ENCODE assay signal across 28 cellular contexts in the genomic region with DNA sequence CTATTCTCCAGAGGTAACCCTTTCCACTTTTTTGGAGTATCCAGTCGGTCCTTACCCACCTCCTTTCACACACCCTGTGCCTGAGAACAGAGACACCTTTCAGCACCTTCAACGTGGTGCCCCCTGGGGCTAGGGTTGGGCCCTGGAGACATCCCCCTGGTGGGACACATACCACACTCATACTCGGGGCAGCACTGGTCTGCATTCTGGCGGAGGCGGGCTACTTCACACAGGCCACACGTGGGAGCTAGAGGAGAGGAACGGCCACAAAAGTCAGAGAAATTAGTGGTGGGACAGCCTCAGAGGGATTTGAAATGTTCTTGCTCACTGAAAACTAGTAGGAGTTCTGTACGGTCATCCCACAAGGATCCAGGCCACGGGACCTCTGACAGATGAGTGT. TPM values are rescaled to one million over a fixed set of nuclear protein-coding genes. Genes with fewer than 3 reads are reported as not detected.
A peak's percentile ranks its signal among the peaks of the same experiment; 100 is the strongest.
DNase-seq lines count a peak whose midpoint lies in the region; ATAC-seq, FAIRE-seq and TF ChIP-seq lines count a peak whose summit lies in the region.
"Had no signal": no experiment of that assay in that cellular context is flagged by ENCODE, and none has a peak within 500 bp of the region (broad histone marks: within the 10 kb centered on the region; RNA-seq: fewer than 3 reads in every experiment).

No MANE protein-coding gene starts in this region.

- in situ Hi-C loops in HepG2 (cut with HindIII; ENCODE audit: extremely low pct_ligation_motif_present, low pct_unique_long_range_greater_than_20kb), result loop anchor here (5.0 to 10.0 kb wide), 2 partner anchors 52 to 300 kb away; no protein-coding TSS in a partner anchor

- no peaks in the 10 kb centered on the region for H3K36me3 ChIP-seq in HepG2 (replicated peaks in 1 of 2; ENCODE audit: control insufficient read depth in 1 of 2, insufficient read depth in 2 of 2, low read length in 2 of 2)
- no peaks in the 10 kb centered on the region for H3K36me3 ChIP-seq in right lobe of liver
- H3K36me3 ChIP-seq: BE2C, BLaER1 had no signal

- H3K9ac ChIP-seq in HepG2 (ENCODE audit: insufficient read depth, low read depth, low read length), result no peak overlapping the region
- H3K9ac ChIP-seq: BLaER1 had no signal

- H3K79me2 ChIP-seq in HepG2 (ENCODE audit: insufficient read depth, low read length), result no peaks in the 10 kb centered on the region

- H2AFZ ChIP-seq in HepG2 (ENCODE audit: low read length), result no peak overlapping the region

- no peaks in the 10 kb centered on the region for H4K20me1 ChIP-seq in HepG2 (ENCODE audit: insufficient read depth, low read length)
- H4K20me1 ChIP-seq: BLaER1 had no signal

- H3K27me3 ChIP-seq in HepG2 (ENCODE audit: control insufficient read depth in 1 of 2, insufficient read depth in 2 of 2, low read length in 2 of 2), result no peaks in the 10 kb centered on the region
- no peaks in the 10 kb centered on the region for H3K27me3 ChIP-seq in right lobe of liver
- H3K27me3 ChIP-seq: BLaER1 had no signal

- H3K4me1 ChIP-seq in HepG2 (ENCODE audit: insufficient read depth, low read length), result peaks cover 13% of the 10 kb centered on the region
- H3K4me1 ChIP-seq in right lobe of liver, result peaks cover 0 to 13% (median 2%) of the 10 kb centered on the region in 4 donors
- H3K4me1 ChIP-seq: BE2C had no signal

- POLR2A ChIA-PET in HepG2 (lab: Yijun Ruan, JAX), result no interaction called here

- TF ChIP-seq CTCF in HepG2 (CRISPR knock-in tag; IDR thresholded peaks at IDR 0.05) (no peak), right lobe of liver (IDR thresholded peaks at IDR 0.05) (no peak)

- no peak for TF ChIP-seq RAD21 in HepG2 (CRISPR knock-in tag; IDR thresholded peaks at IDR 0.05)

- intact Hi-C loops in HepG2 (cut with micrococcal nuclease; ENCODE audit: unreplicated experiment), result loop anchor here (10.0 kb wide), 1 partner anchor 300 kb away; no protein-coding TSS in a partner anchor
- intact Hi-C loops in right lobe of liver (cut with DNase I), result loop anchor here (5.0 to 10.0 kb wide), 2 partner anchors 50 to 52 kb away; no protein-coding TSS in a partner anchor

- no peak for FAIRE-seq in HepG2 (lab: Jason Lieb, UNC)
- FAIRE-seq: A204.1, G401.6, GM12891 had no signal

- CTCF ChIA-PET in HepG2 (lab: Yijun Ruan, JAX; ENCODE audit: low intra/inter-chr PET ratio, low total read pairs), result interaction anchor here (5.6 kb wide), 1 partner anchor 53 kb away, joined by 141 read pairs; no protein-coding TSS in a partner anchor

- H3K27ac ChIP-seq in HepG2 (ENCODE audit: extremely low read length, insufficient read depth, low read length), result no peak overlapping the region
- no peak overlapping the region for H3K27ac ChIP-seq in right lobe of liver
- H3K27ac ChIP-seq: BLaER1 had no signal

- no TSS peak for BruUV-seq in HepG2 (replicated peaks; lab: Mats Ljungman, UMichigan)

- H3K9me3 ChIP-seq in HepG2 (ENCODE audit: low read length) (no peaks in the 10 kb centered on the region), right lobe of liver (no peaks in the 10 kb centered on the region)
- H3K9me3 ChIP-seq: BE2C, BLaER1 had no signal

- WGBS in HepG2 (ENCODE audit: low lambda C conversion rate), result 24% methylated on average over 7 of the region's 9 CpGs
- 75% methylated on average over 6 of the region's 9 CpGs for WGBS in right lobe of liver (ENCODE audit: insufficient coverage, low coverage, low lambda C conversion rate, missing lambda C conversion rate)

- no peak overlapping the region for H3K4me2 ChIP-seq in HepG2 (ENCODE audit: low read depth, low read length)
- H3K4me2 ChIP-seq: BLaER1 had no signal

- TF ChIP-seq POLR2A in HepG2 (IDR thresholded peaks at IDR 0.05; ENCODE audit: insufficient read depth in 1 of 2, low read depth in 2 of 2, low read length in 2 of 2) (no peak), right lobe of liver (IDR thresholded peaks at IDR 0.05) (no peak)

- H3K4me3 ChIP-seq in HepG2 (replicated peaks in 1 of 3; ENCODE audit: insufficient read depth in 1 of 3, low read depth in 2 of 3, low read length in 3 of 3) (no peak overlapping the region), right lobe of liver (no peak overlapping the region)
- H3K4me3 ChIP-seq: BLaER1 had no signal

- ATAC-seq in HepG2 (peak; percentile 21; the same call in 2 of the 3 replicates), right lobe of liver (no peak), HG02884 (IDR thresholded peaks at IDR 0.05; ENCODE audit: unreplicated experiment) (no peak), GM19023 (IDR thresholded peaks at IDR 0.05; ENCODE audit: unreplicated experiment) (no peak)

- DNase-seq in HepG2 (ENCODE audit: low spot score) (no peak), right lobe of liver (no peak), H4 (ENCODE audit: low spot score) (peak; percentile 3), islet precursor cell (peak; percentile 58), HuH-7.5 (ENCODE audit: low spot score) (no peak)
- DNase-seq: 8988T; ACHN; BE2C; C1 segment of cervical spinal cord; CD4-positive, alpha-beta memory T cell; CD4-positive, CD25-positive, alpha-beta regulatory T cell; CD8-positive, alpha-beta memory T cell; COR-L47; DMS 273 treated with DMSO at 0.1 percent for 48 hours; DMS153; DMS53; DMS79; DND-41; EL; GF-D8 had no signal

- TF ChIP-seq EP300 in HepG2 (IDR thresholded peaks at IDR 0.05; ENCODE audit: low read depth in 2 of 2, low read length in 2 of 2) (no peak), HepG2 (CRISPR knock-in tag; IDR thresholded peaks at IDR 0.05; ENCODE audit: borderline replicate concordance) (no peak)

TF ChIP-seq in HepG2, 621 proteins besides CTCF, POLR2A, EP300 and RAD21:
- no peak for TF ChIP-seq ZNF776 (CRISPR knock-in tag; IDR thresholded peaks at IDR 0.05)
- TF ChIP-seq AKAP8 (CRISPR knock-in tag; IDR thresholded peaks at IDR 0.05), result no peak
- no peak for TF ChIP-seq HDAC6 (IDR thresholded peaks at IDR 0.05; ENCODE audit: low read depth, low read length)
- TF ChIP-seq CEBPB (IDR thresholded peaks at IDR 0.05; ENCODE audit: borderline replicate concordance, low read depth, low read length), result no peak
- TF ChIP-seq JUND (CRISPR knock-in tag; IDR thresholded peaks at IDR 0.05), result no peak
- no peak for TF ChIP-seq SMAD9 (CRISPR knock-in tag; IDR thresholded peaks at IDR 0.05)
- TF ChIP-seq STAG1 (CRISPR knock-in tag; IDR thresholded peaks at IDR 0.05), result no peak
- no peak for TF ChIP-seq ZNF773 (CRISPR knock-in tag; IDR thresholded peaks at IDR 0.05; ENCODE audit: borderline replicate concordance)
- TF ChIP-seq AGO1 (IDR thresholded peaks at IDR 0.05; ENCODE audit: low read depth, low read length, poor library complexity, severe bottlenecking), result no peak
- TF ChIP-seq ARNTL (CRISPR knock-in tag; IDR thresholded peaks at IDR 0.05), result no peak
- no peak for TF ChIP-seq SRY (CRISPR knock-in tag; IDR thresholded peaks at IDR 0.05)
- no peak for TF ChIP-seq DNMT3B (CRISPR knock-in tag; conservative IDR thresholded peaks at IDR 0.05)
- TF ChIP-seq, protein P1, sequence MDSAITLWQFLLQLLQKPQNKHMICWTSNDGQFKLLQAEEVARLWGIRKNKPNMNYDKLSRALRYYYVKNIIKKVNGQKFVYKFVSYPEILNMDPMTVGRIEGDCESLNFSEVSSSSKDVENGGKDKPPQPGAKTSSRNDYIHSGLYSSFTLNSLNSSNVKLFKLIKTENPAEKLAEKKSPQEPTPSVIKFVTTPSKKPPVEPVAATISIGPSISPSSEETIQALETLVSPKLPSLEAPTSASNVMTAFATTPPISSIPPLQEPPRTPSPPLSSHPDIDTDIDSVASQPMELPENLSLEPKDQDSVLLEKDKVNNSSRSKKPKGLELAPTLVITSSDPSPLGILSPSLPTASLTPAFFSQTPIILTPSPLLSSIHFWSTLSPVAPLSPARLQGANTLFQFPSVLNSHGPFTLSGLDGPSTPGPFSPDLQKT (CRISPR knock-in tag; IDR thresholded peaks at IDR 0.05; ENCODE audit: borderline replicate concordance), result no peak
- no peak for TF ChIP-seq FOXM1 (CRISPR knock-in tag; IDR thresholded peaks at IDR 0.05)
- no peak for TF ChIP-seq PLSCR1 (CRISPR knock-in tag; IDR thresholded peaks at IDR 0.05; ENCODE audit: borderline replicate concordance)
- no peak for TF ChIP-seq ZNF746 (CRISPR knock-in tag; IDR thresholded peaks at IDR 0.05)
- no peak for TF ChIP-seq RFX3 (CRISPR knock-in tag; IDR thresholded peaks at IDR 0.05)

RNA-seq across cellular contexts. Expression of gene ANO2, which starts 39.8 kb away (rescaled TPM):
- total RNA-seq in HepG2 (2016; rRNA removed; fragmentation: Illumina TruSeq; extraction: Trizol) (not detected in 2 replicates), right lobe of liver (under 1 TPM in 5 of 6 experiments, not detected in 1; 0.06 to 0.89 (median 0.32) TPM)
- total RNA-seq in HepG2 (2016; cell fraction: cytosol; rRNA removed; fragmentation: Illumina TruSeq; extraction: Trizol; ENCODE audit: low read depth), result not detected in 2 replicates
- total RNA-seq in HepG2 (2016; cell fraction: insoluble cytoplasmic fraction; rRNA removed; fragmentation: Illumina TruSeq; extraction: Trizol), result not detected in 2 replicates
- total RNA-seq in HepG2 (2016; cell fraction: membrane; rRNA removed; fragmentation: Illumina TruSeq; extraction: Trizol), result not detected in 2 replicates
- not detected in 2 replicates for total RNA-seq in HepG2 (2016; cell fraction: nucleus; rRNA removed; fragmentation: Illumina TruSeq; extraction: Trizol)
- 0.10 and 0.18 TPM in 2 replicates for polyA plus RNA-seq in HepG2 (2011; rRNA removed)
- 0.03 TPM in 1 of 2 replicates, not detected in the other for polyA plus RNA-seq in HepG2 (2011; cell fraction: cytosol; rRNA removed)
- 0.11 and 0.29 TPM in 2 replicates for polyA plus RNA-seq in HepG2 (2011; cell fraction: nucleus; rRNA removed)
- 0.05 and 0.12 TPM in 2 replicates for polyA plus RNA-seq in HepG2 (2012)
- not detected in 2 replicates for polyA plus RNA-seq in HepG2 (2016; cell fraction: cytosol; fragmentation: Illumina TruSeq; extraction: Trizol; ENCODE audit: low read depth)
- polyA plus RNA-seq in HepG2 (2016; cell fraction: insoluble cytoplasmic fraction; fragmentation: Illumina TruSeq; extraction: Trizol; ENCODE audit: low read depth), result not detected in 2 replicates
- polyA plus RNA-seq in HepG2 (2016; cell fraction: membrane; fragmentation: Illumina TruSeq; extraction: Trizol; ENCODE audit: low read depth), result not detected in 2 replicates
- polyA plus RNA-seq in HepG2 (2016; cell fraction: nucleus; fragmentation: Illumina TruSeq; extraction: Trizol; ENCODE audit: insufficient read depth, low read depth), result not detected in 2 replicates
- 0.04 and 0.94 TPM in 2 replicates for polyA minus RNA-seq in HepG2 (2011; rRNA and poly(A)+ RNA removed; ENCODE audit: low replicate concordance)
- polyA minus RNA-seq in HepG2 (2011; cell fraction: cytosol; rRNA and poly(A)+ RNA removed), result not detected in 2 replicates
- polyA minus RNA-seq in HepG2 (2011; cell fraction: nucleus; rRNA and poly(A)+ RNA removed), result 0.13 and 1.1 TPM in 2 replicates
- 0.89 and 0.99 TPM in 2 replicates for total RNA-seq in H4 (2014; rRNA removed; shearing (Covaris generic))
- total RNA-seq: A673; CD4-positive, alpha-beta memory T cell; CD8-positive, alpha-beta memory T cell had no signal
- polyA plus RNA-seq: CD14-positive monocyte; CD4-positive, alpha-beta memory T cell; CD4-positive, CD25-positive, alpha-beta regulatory T cell; CD8-positive, alpha-beta memory T cell had no signal

Comparison
In these comparisons a context has a peak if more than half of its experiments do, and no peak if none do; other contexts are left out.
1. DNase-seq: peak in H4 (single experiment) and islet precursor cell (single experiment); none in HepG2 (single experiment), right lobe of liver (0 of 3) and HuH-7.5 (single experiment).